10 cellular contexts compared by ENCODE assay signal in genomic region chr21:41431788-41432548, GRCh38. TPM values are rescaled to one million over a fixed set of nuclear protein-coding genes. Genes with fewer than 3 reads are reported as not detected.
A peak's percentile ranks its signal among the peaks of the same experiment; 100 is the strongest.
DNase-seq lines count a peak whose midpoint lies in the region; ATAC-seq lines count a peak whose summit lies in the region.
"Had no signal": no experiment of that assay in that cellular context is flagged by ENCODE, and none has a peak within 500 bp of the region (broad histone marks: within the 10 kb centered on the region; RNA-seq: fewer than 3 reads in every experiment).

No MANE protein-coding gene starts in this region.

- ATAC-seq in GM18508 (IDR thresholded peaks at IDR 0.05; ENCODE audit: insufficient read depth, unreplicated experiment) (peak; percentile 42), GM19463 (IDR thresholded peaks at IDR 0.05; ENCODE audit: unreplicated experiment) (peak; percentile 85), HG03060 (IDR thresholded peaks at IDR 0.05; ENCODE audit: low read depth, unreplicated experiment) (peak; percentile 42), esophagus mucosa (peak; percentile 44)
- ATAC-seq: stimulated activated naive CD8-positive, alpha-beta T cell treated with anti-CD3 and anti-CD28 coated beads, Interleukin-15, amount 100 ng/mL, for 72 hours had no signal

- DNase-seq in NCI-H1436 treated with DMSO at 0.1 percent for 48 hours (lab: John Stamatoyannopoulos, UW): no peak
- DNase-seq in T-helper 1 cell: no peak
- no peak for DNase-seq in SIG-M5 (lab: John Stamatoyannopoulos, UW)
- no peak for DNase-seq in activated T-cell treated with anti-CD3 and anti-CD28 coated beads, Interleukin-2, amount 50 U/mL, for 1 hour
- DNase-seq: lower lobe of right lung; stimulated activated naive CD8-positive, alpha-beta T cell treated with anti-CD3 and anti-CD28 coated beads, Interleukin-15, amount 100 ng/mL, for 72 hours had no signal

RNA-seq across cellular contexts. Expression of gene MX1, which starts 5.9 kb away (rescaled TPM):
- total RNA-seq in esophagus mucosa: 36.9 TPM
